ENCODE assay signal across 18 cellular contexts in the genomic region with DNA sequence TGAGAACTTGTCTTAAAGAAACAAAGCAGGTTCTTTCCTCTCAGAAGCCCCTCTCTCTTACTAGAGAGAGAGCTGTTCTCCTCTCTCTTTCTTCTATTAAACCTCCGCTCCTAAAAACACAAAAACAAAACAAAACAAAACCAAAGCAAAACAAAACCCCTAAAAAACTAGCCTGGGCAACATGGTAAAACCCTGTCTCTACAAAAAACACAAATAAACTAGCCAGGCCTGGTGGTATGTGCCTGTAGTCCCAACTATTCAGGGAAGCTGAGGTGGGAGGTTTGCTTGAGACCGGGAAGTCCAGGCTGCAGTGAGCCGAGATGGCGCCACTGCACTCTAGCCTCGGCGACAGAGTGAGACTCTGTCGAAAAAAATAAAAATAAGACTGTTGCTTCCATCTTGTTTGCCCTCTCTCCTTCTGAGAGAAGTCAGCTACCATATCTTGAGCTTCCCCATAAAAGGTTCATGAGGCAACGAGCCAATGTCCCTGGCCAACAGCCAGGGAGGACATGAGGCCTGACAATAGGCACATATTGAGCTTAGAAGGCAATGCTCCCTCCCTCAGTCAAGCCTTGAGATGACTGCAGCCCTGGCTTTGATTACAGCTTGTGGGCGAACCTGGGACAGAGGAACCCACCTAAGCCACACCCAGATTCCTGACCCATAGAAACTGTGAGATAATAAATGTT. TPM values are rescaled to one million over a fixed set of nuclear protein-coding genes. Genes with fewer than 3 reads are reported as not detected.
DNase-seq lines count a peak whose midpoint lies in the region; FAIRE-seq and TF ChIP-seq lines count a peak whose summit lies in the region.
"Had no signal": no experiment of that assay in that cellular context is flagged by ENCODE, and none has a peak within 500 bp of the region (broad histone marks: within the 10 kb centered on the region; RNA-seq: fewer than 3 reads in every experiment).

No MANE protein-coding gene starts in this region.

- WGBS in H1 (ENCODE audit: extremely low coverage in 1 of 2, insufficient coverage in 1 of 2, insufficient read length in 1 of 2, insufficient replicate concordance in 2 of 2, low coverage in 1 of 2, low lambda C conversion rate in 2 of 2, missing lambda C conversion rate in 1 of 2), 2 experiments: 79% methylated on average over 9 of the region's 9 CpGs; no CpG with 5 or more reads in 1 of the 2 experiments

- no peak overlapping the region for H2BK120ac ChIP-seq in H1 (replicated peaks; ENCODE audit: low read depth, low read length)

- TF ChIP-seq CTCF in H1 (IDR thresholded peaks at IDR 0.05; ENCODE audit: control extremely low read depth in 1 of 3, insufficient read depth in 1 of 3, low read depth in 1 of 3, low read length in 3 of 3) (no peak), GM13977 (IDR thresholded peaks at IDR 0.05; ENCODE audit: extremely low read depth, insufficient read depth, missing control alignments) (no peak)

- in situ Hi-C loops in GM13977 (cut with MboI; ENCODE audit: low pct_unique_long_range_greater_than_20kb, low sequenced_read_pairs, unreplicated experiment): no loop called here

- no peaks in the 10 kb centered on the region for H3K79me1 ChIP-seq in H1 (ENCODE audit: low read depth, low read length)

- TF ChIP-seq EP300 in H1 (IDR thresholded peaks at IDR 0.05; ENCODE audit: borderline replicate concordance in 1 of 2, low read depth in 2 of 2, low read length in 2 of 2): no peak

- no peak for TF ChIP-seq POLR2A in H1 (IDR thresholded peaks at IDR 0.05; ENCODE audit: control extremely low read depth in 1 of 2, low read depth in 2 of 2, low read length in 2 of 2)

- H3K4ac ChIP-seq in H1 (replicated peaks; ENCODE audit: insufficient read length, low read depth, low read length): no peak overlapping the region

- no peaks in the 10 kb centered on the region for H3K27me3 ChIP-seq in H1 (replicated peaks in 1 of 4; ENCODE audit: control insufficient read depth in 3 of 4, extremely low read depth in 1 of 4, insufficient read depth in 3 of 4, low read length in 3 of 4)
- H3K27me3 ChIP-seq: gastrocnemius medialis, Peyer's patch had no signal

- DNase-seq in DMS 273 (lab: John Stamatoyannopoulos, UW; ENCODE audit: unreplicated experiment) (peak; percentile 77), DMS 273 treated with DMSO at 0.1 percent for 48 hours (lab: John Stamatoyannopoulos, UW) (no peak), NCI-H2196 treated with DMSO at 0.1 percent for 48 hours (lab: John Stamatoyannopoulos, UW; ENCODE audit: unreplicated experiment) (peak; percentile 3), H1 (ENCODE audit: low read depth in 1 of 2, low spot score in 2 of 2) (no peak), myocyte (ENCODE audit: low read depth) (peak; percentile 16), MV-4-11 (lab: John Stamatoyannopoulos, UW) (no peak), DMS79 (lab: John Stamatoyannopoulos, UW) (no peak), GM13977 (ENCODE audit: low spot score) (no peak)
- DNase-seq: 8988T; activated naive CD8-positive, alpha-beta T cell treated with anti-CD3 and anti-CD28 coated beads, Interleukin-2, amount 50 U/mL, for 24 hours; Calu3; kidney glomerular epithelial cell; NCI-H187 had no signal

- H3K79me2 ChIP-seq in H1 (ENCODE audit: control insufficient read depth in 1 of 2, insufficient read depth in 2 of 2, low read length in 2 of 2): no peaks in the 10 kb centered on the region

- CTCF ChIA-PET in H1 (lab: Charles Lee; ENCODE audit: partially characterized antibody): interaction anchor here (0.9 to 1.6 kb wide), 8 partner anchors 11 to 118 kb away, joined by 3 to 5 read pairs (median 3); no protein-coding TSS in a partner anchor

- H2BK12ac ChIP-seq in H1 (ENCODE audit: low read depth, low read length): peak overlapping the region; percentile 62; the same call in 1 of the 2 replicates

- H3K4me1 ChIP-seq in H1 (replicated peaks in 1 of 4; ENCODE audit: control insufficient read depth in 3 of 4, insufficient read depth in 4 of 4, low read length in 3 of 4): no peaks in the 10 kb centered on the region
- H3K4me1 ChIP-seq: gastrocnemius medialis, Peyer's patch had no signal

- peak overlapping the region; percentile 32; the same call in 1 of the 2 replicates for H2BK5ac ChIP-seq in H1 (ENCODE audit: low read depth, low read length)

- H3K9me3 ChIP-seq in H1 (ENCODE audit: insufficient read depth in 2 of 2, low read depth in 1 of 2, low read length in 1 of 2): no peaks in the 10 kb centered on the region
- H3K9me3 ChIP-seq: gastrocnemius medialis, Peyer's patch had no signal

- FAIRE-seq in H1 (lab: Jason Lieb, UNC): no peak
- FAIRE-seq: TTC549 had no signal

- peak in 1 of 2 experiments; percentile 5; a peak in 1 of 4 replicates for TF ChIP-seq RAD21 in H1 (IDR thresholded peaks at IDR 0.05 in 1 of 2, conservative IDR thresholded peaks at IDR 0.05 in 1 of 2; ENCODE audit: low read depth in 2 of 2, low read length in 2 of 2)

- H4K91ac ChIP-seq in H1 (replicated peaks; ENCODE audit: insufficient read length, low read length): no peak overlapping the region

- no peak overlapping the region for H3K23ac ChIP-seq in H1 (ENCODE audit: insufficient read length)

- H4K5ac ChIP-seq in H1 (ENCODE audit: insufficient read length, low read depth, low read length): no peak overlapping the region

- no peaks in the 10 kb centered on the region for H3K36me3 ChIP-seq in H1 (ENCODE audit: control insufficient read depth in 2 of 4, insufficient read depth in 4 of 4, low read length in 3 of 4)
- H3K36me3 ChIP-seq: gastrocnemius medialis, Peyer's patch had no signal

- H3K9ac ChIP-seq in H1 (replicated peaks in 1 of 4; ENCODE audit: extremely low read depth in 1 of 4, low read depth in 3 of 4, low read length in 3 of 4): no peak overlapping the region

- POLR2A ChIA-PET in H1 (lab: Charles Lee; ENCODE audit: partially characterized antibody): interaction anchor here (0.9 to 1.3 kb wide), 4 partner anchors 16 to 30 kb away, joined by 3 to 5 read pairs (median 4); partner anchors contain the start of gene FLT3

- no peak overlapping the region for H4K8ac ChIP-seq in H1 (ENCODE audit: extremely low read depth, insufficient read depth, low read length)

- no peak overlapping the region; the same call in 1 of the 2 replicates for H3K18ac ChIP-seq in H1 (ENCODE audit: extremely low read depth, low read length)

- no peaks in the 10 kb centered on the region for H3K23me2 ChIP-seq in H1 (ENCODE audit: low read depth, low read length)

- no peak overlapping the region for H3K14ac ChIP-seq in H1 (ENCODE audit: insufficient read length)

- no peaks in the 10 kb centered on the region for H4K20me1 ChIP-seq in H1 (replicated peaks in 1 of 2; ENCODE audit: control insufficient read depth in 1 of 2, insufficient read depth in 2 of 2, low read length in 2 of 2)

- H3K4me2 ChIP-seq in H1 (ENCODE audit: insufficient read depth in 1 of 2, low read depth in 2 of 2, low read length in 2 of 2): no peak overlapping the region; a peak in 1 of 4 replicates

- H3K4me3 ChIP-seq in H1 (ENCODE audit: extremely low read depth in 1 of 4, insufficient read depth in 2 of 4, low read depth in 3 of 4, low read length in 4 of 4): no peak overlapping the region
- H3K4me3 ChIP-seq: dorsolateral prefrontal cortex, gastrocnemius medialis, Peyer's patch, skin epidermis had no signal

- H2AK5ac ChIP-seq in H1 (ENCODE audit: low read depth, low read length): no peak overlapping the region

- peak overlapping the region; percentile 98 for H2AFZ ChIP-seq in H1 (ENCODE audit: low read length)

- H3K56ac ChIP-seq in H1 (replicated peaks; ENCODE audit: insufficient read length, low read depth, low read length): no peak overlapping the region

- H2BK15ac ChIP-seq in H1 (ENCODE audit: low read length): no peak overlapping the region

- H3K27ac ChIP-seq in H1 (ENCODE audit: low read depth, low read length): no peak overlapping the region
- H3K27ac ChIP-seq: gastrocnemius medialis, Peyer's patch, skin epidermis had no signal

- H2BK20ac ChIP-seq in H1 (ENCODE audit: low read length): 0 out of 2 replicates have a peak overlapping the region, but pooled peaks have one; percentile 34

TF ChIP-seq in H1, 55 proteins besides CTCF, POLR2A, EP300 and RAD21:
- no peak for TF ChIP-seq BACH1 (IDR thresholded peaks at IDR 0.05; ENCODE audit: low read length)

RNA-seq across cellular contexts. Expression of gene FLT3, which starts 17.5 kb away (rescaled TPM):
- total RNA-seq in H1 (2021; fragmentation: NEBNext Ultra II Directional; extraction: Animal tissue kit (Norgen Biotek cat#: 25700)): 0.65 and 0.71 TPM in 2 replicates
- polyA plus RNA-seq in H1 (2011; rRNA removed): 0.19 and 0.44 TPM in 2 replicates
- 0.58 TPM for polyA plus RNA-seq in H1 (2011; cell fraction: cytosol; rRNA removed)
- 0.43 TPM for polyA plus RNA-seq in H1 (2011; cell fraction: nucleus; rRNA removed)
- polyA plus RNA-seq in H1 (2012, experiment 1 of 2): 0.45 to 0.84 TPM (median 0.53 TPM) in 4 replicates
- polyA plus RNA-seq in H1 (2012, experiment 2 of 2): not detected
- 0.49 TPM for polyA plus RNA-seq in H1 (2013, experiment 1 of 2)
- polyA plus RNA-seq in H1 (2013, experiment 2 of 2): 0.46 TPM
- 0.63 and 1.0 TPM in 2 replicates for polyA minus RNA-seq in H1 (2011; rRNA and poly(A)+ RNA removed)
- polyA minus RNA-seq in H1 (2011; cell fraction: cytosol; rRNA and poly(A)+ RNA removed): 0.66 TPM
- 0.80 TPM for polyA minus RNA-seq in H1 (2011; cell fraction: nucleus; rRNA and poly(A)+ RNA removed)
- not detected in 2 replicates for total RNA-seq in myocyte
- not detected for polyA plus RNA-seq in myocyte (2012)
- total RNA-seq: Calu3 had no signal

RNA-seq across cellular contexts. Expression of gene PAN3, which starts 20.5 kb away (rescaled TPM):
- total RNA-seq in H1 (2021; fragmentation: NEBNext Ultra II Directional; extraction: Animal tissue kit (Norgen Biotek cat#: 25700)): 39.2 and 39.3 TPM in 2 replicates
- polyA plus RNA-seq in H1 (2011; rRNA removed): 9.7 and 12.7 TPM in 2 replicates
- 13.7 TPM for polyA plus RNA-seq in H1 (2011; cell fraction: cytosol; rRNA removed)
- 15.2 TPM for polyA plus RNA-seq in H1 (2011; cell fraction: nucleus; rRNA removed)
- polyA plus RNA-seq in H1 (2012, experiment 1 of 2): 12.0 to 30.7 TPM (median 16.0 TPM) in 4 replicates
- 1.7 TPM for polyA plus RNA-seq in H1 (2012, experiment 2 of 2)
- polyA plus RNA-seq in H1 (2013, experiment 1 of 2): 17.2 TPM
- polyA plus RNA-seq in H1 (2013, experiment 2 of 2): 15.1 TPM
- 64.3 and 84.7 TPM in 2 replicates for polyA minus RNA-seq in H1 (2011; rRNA and poly(A)+ RNA removed)
- polyA minus RNA-seq in H1 (2011; cell fraction: cytosol; rRNA and poly(A)+ RNA removed): 25.8 TPM
- 73.6 TPM for polyA minus RNA-seq in H1 (2011; cell fraction: nucleus; rRNA and poly(A)+ RNA removed)
- 10.0 and 12.5 TPM in 2 replicates for total RNA-seq in myocyte
- 6.6 TPM for polyA plus RNA-seq in myocyte (2012)

Comparison
In these comparisons a context has a peak if more than half of its experiments do, and no peak if none do; other contexts are left out.
1. DNase-seq: peak in DMS 273 (single experiment), NCI-H2196 treated with DMSO at 0.1 percent for 48 hours (single experiment) and myocyte (single experiment); none in DMS 273 treated with DMSO at 0.1 percent for 48 hours (single experiment), H1 (0 of 2), MV-4-11 (single experiment), DMS79 (single experiment) and GM13977 (single experiment).